In genomic region chr9:117494401-117495130, GRCh38 we compare ENCODE assay signal across 2 cellular contexts.
TF ChIP-seq lines count a peak whose summit lies in the region.

No MANE protein-coding gene starts in this region.

TF ChIP-seq in HepG2, 621 proteins besides CTCF, POLR2A, EP300 and RAD21:
- no peak for TF ChIP-seq TRAFD1 (CRISPR knock-in tag; IDR thresholded peaks at IDR 0.05; ENCODE audit: borderline replicate concordance)
- TF ChIP-seq ZNF256 (CRISPR knock-in tag; conservative IDR thresholded peaks at IDR 0.05), result no peak
- no peak for TF ChIP-seq TRIM22 (IDR thresholded peaks at IDR 0.05)
- TF ChIP-seq XBP1 (CRISPR knock-in tag; IDR thresholded peaks at IDR 0.05), result no peak
- no peak for TF ChIP-seq BORCS8-MEF2B (CRISPR knock-in tag; IDR thresholded peaks at IDR 0.05)
- TF ChIP-seq MIER3 (CRISPR knock-in tag; IDR thresholded peaks at IDR 0.05; ENCODE audit: borderline replicate concordance), result no peak
- TF ChIP-seq ZNF605 (CRISPR knock-in tag; IDR thresholded peaks at IDR 0.05), result no peak
- TF ChIP-seq FOSL2 (CRISPR knock-in tag; IDR thresholded peaks at IDR 0.05), result no peak
- TF ChIP-seq ZNF768 (CRISPR knock-in tag; IDR thresholded peaks at IDR 0.05), result no peak
- no peak for TF ChIP-seq ZBTB21 (CRISPR knock-in tag; IDR thresholded peaks at IDR 0.05)
- TF ChIP-seq ZMAT5 (CRISPR knock-in tag; IDR thresholded peaks at IDR 0.05; ENCODE audit: borderline replicate concordance, low read depth), result no peak
- no peak for TF ChIP-seq ATF7 (IDR thresholded peaks at IDR 0.05)
- no peak for TF ChIP-seq ATF7 (CRISPR knock-in tag; IDR thresholded peaks at IDR 0.05)
- no peak for TF ChIP-seq CCAR2 (optimal IDR thresholded peaks at IDR 0.05; ENCODE audit: low read depth, low read length)
- TF ChIP-seq JDP2 (CRISPR knock-in tag; IDR thresholded peaks at IDR 0.05; ENCODE audit: borderline replicate concordance), result no peak
- TF ChIP-seq RELA (CRISPR knock-in tag; IDR thresholded peaks at IDR 0.05), result no peak
- TF ChIP-seq ZC3H4 (CRISPR knock-in tag; IDR thresholded peaks at IDR 0.05; ENCODE audit: borderline replicate concordance), result no peak
- TF ChIP-seq MAFG (CRISPR knock-in tag; IDR thresholded peaks at IDR 0.05), result no peak
TF ChIP-seq in HepG2: peak in this region for 0.

TF ChIP-seq in HEK293T, 16 proteins besides CTCF, POLR2A, EP300 and RAD21 (continued from another document):
- TF ChIP-seq PKNOX1 (IDR thresholded peaks at IDR 0.05) (no peak), L3MBTL2 (conservative IDR thresholded peaks at IDR 0.05) (no peak), SUZ12 (IDR thresholded peaks at IDR 0.05) (no peak)
